Comparison of ENCODE assay signal across 8 cellular contexts in genomic region chr11:6481012-6481923, GRCh38. TPM values are rescaled to one million over a fixed set of nuclear protein-coding genes. Genes with fewer than 3 reads are reported as not detected.
DNase-seq lines count a peak whose midpoint lies in the region; ATAC-seq and TF ChIP-seq lines count a peak whose summit lies in the region.

A gene with protein sequence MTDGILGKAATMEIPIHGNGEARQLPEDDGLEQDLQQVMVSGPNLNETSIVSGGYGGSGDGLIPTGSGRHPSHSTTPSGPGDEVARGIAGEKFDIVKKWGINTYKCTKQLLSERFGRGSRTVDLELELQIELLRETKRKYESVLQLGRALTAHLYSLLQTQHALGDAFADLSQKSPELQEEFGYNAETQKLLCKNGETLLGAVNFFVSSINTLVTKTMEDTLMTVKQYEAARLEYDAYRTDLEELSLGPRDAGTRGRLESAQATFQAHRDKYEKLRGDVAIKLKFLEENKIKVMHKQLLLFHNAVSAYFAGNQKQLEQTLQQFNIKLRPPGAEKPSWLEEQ (minus strand): TSS chr11:6481331. CDS start chr11:6480421, 910 bp downstream.
TIMM10B (plus strand) TSS chr11:6481501; CDS start chr11:6481517, 16 bp downstream.

- H3K4me3 Mint-ChIP-seq in T-helper 2 cell treated with Interferon-gamma antibody and Interleukin-4, amounts not matched to agents 5 μg/mL and 100 μg/mL, for 36 hours = peak within 1 kb of the TSS; percentile 94

- intact Hi-C loops in ascending aorta (cut with DNase I) (loop anchor here (1.0 to 2.0 kb wide), 3 partner anchors 62 to 246 kb away; partner anchors contain the start of genes APBB1, FHIP1B and SMPD1), right cardiac atrium (cut with DNase I) (no loop called here), uterus (cut with DNase I; ENCODE audit: low total_unique reads) (no loop called here)

- under 1% methylated on average over 66 of the region's 66 CpGs for WGBS in right cardiac atrium

- H3K4me1 ChIP-seq in ascending aorta = peaks cover 7 to 27% of the 10 kb centered on the region in 2 donors
- H3K4me1 ChIP-seq in right cardiac atrium (ENCODE audit: control insufficient read depth, insufficient read depth, low read length) = peaks cover 2% of the 10 kb centered on the region
- peaks cover 6% of the 10 kb centered on the region in 2 donors for H3K4me1 ChIP-seq in uterus

- H3K9me3 Mint-ChIP-seq in T-helper 2 cell treated with Interferon-gamma antibody and Interleukin-4, amounts not matched to agents 5 μg/mL and 100 μg/mL, for 36 hours = no peaks in the 10 kb centered on the region

- H3K27ac Mint-ChIP-seq in T-helper 2 cell treated with Interferon-gamma antibody and Interleukin-4, amounts not matched to agents 5 μg/mL and 100 μg/mL, for 36 hours = peak within 1 kb of the TSS; percentile 97

- peaks cover 29% of the 10 kb centered on the region for H3K36me3 Mint-ChIP-seq in T-helper 2 cell treated with Interferon-gamma antibody and Interleukin-4, amounts not matched to agents 5 μg/mL and 100 μg/mL, for 36 hours (ENCODE audit: low read depth)

- H3K27me3 Mint-ChIP-seq in T-helper 2 cell treated with Interferon-gamma antibody and Interleukin-4, amounts not matched to agents 5 μg/mL and 100 μg/mL, for 36 hours (ENCODE audit: low read depth) = no peaks in the 10 kb centered on the region

- H3K9me3 ChIP-seq in ascending aorta (no peaks in the 10 kb centered on the region), right cardiac atrium (ENCODE audit: control insufficient read depth, low read length) (no peaks in the 10 kb centered on the region), uterus (no peaks in the 10 kb centered on the region)

- H3K27me3 ChIP-seq in ascending aorta (no peaks in the 10 kb centered on the region), right cardiac atrium (ENCODE audit: control insufficient read depth, insufficient read depth) (no peaks in the 10 kb centered on the region), uterus (no peaks in the 10 kb centered on the region)

- ATAC-seq in GM18502 (IDR thresholded peaks at IDR 0.05; ENCODE audit: poor library complexity, unreplicated experiment) (peak; percentile 99), HG02970 (IDR thresholded peaks at IDR 0.05; ENCODE audit: low FRiP score, unreplicated experiment) (peak; percentile 100), right cardiac atrium (peak; percentile 97 to 98)

- peaks cover 34% of the 10 kb centered on the region for H3K4me1 Mint-ChIP-seq in T-helper 2 cell treated with Interferon-gamma antibody and Interleukin-4, amounts not matched to agents 5 μg/mL and 100 μg/mL, for 36 hours (ENCODE audit: low read depth)

- TF ChIP-seq POLR2A in uterus (IDR thresholded peaks at IDR 0.05) = peak; percentile 84 to 88

- DNase-seq in NCI-H1930 (lab: John Stamatoyannopoulos, UW) (peak; percentile 96), ascending aorta (ENCODE audit: low spot score in 2 of 2) (peak; percentile 96 to 99), right cardiac atrium (peak; percentile 99 to 100 (median 99)), pulmonary artery endothelial cell (ENCODE audit: low read depth, low spot score) (peak; percentile 95), uterus (peak; percentile 98 to 99)
- peak; percentile 98 for DNase-seq in T-helper 2 cell treated with Interferon-gamma antibody and Interleukin-4, amounts not matched to agents 5 μg/mL and 100 μg/mL, for 36 hours (ENCODE audit: low spot score)

- TF ChIP-seq CTCF in ascending aorta (IDR thresholded peaks at IDR 0.05) (no peak), uterus (IDR thresholded peaks at IDR 0.05) (no peak)

- H3K4me3 ChIP-seq in ascending aorta = peak within 1 kb of the TSS; percentile 92 to 94
- H3K4me3 ChIP-seq in right cardiac atrium (ENCODE audit: low read length) = peak within 1 kb of the TSS; percentile 92
- peak within 1 kb of the TSS; percentile 84 to 92 for H3K4me3 ChIP-seq in uterus

- H3K36me3 ChIP-seq in ascending aorta = peaks cover 26 to 66% of the 10 kb centered on the region in 2 donors
- no peaks in the 10 kb centered on the region for H3K36me3 ChIP-seq in uterus

- peak within 1 kb of the TSS; percentile 95 for H3K27ac ChIP-seq in ascending aorta
- H3K27ac ChIP-seq in right cardiac atrium (ENCODE audit: low read length) = peak within 1 kb of the TSS; percentile 92
- H3K27ac ChIP-seq in uterus = peak within 1 kb of the TSS; percentile 93 to 94

RNA-seq across cellular contexts. Expression of the first gene that starts in this region (rescaled TPM):
- total RNA-seq in ascending aorta (87.8 TPM), right cardiac atrium (10 to 100 TPM; 21.4 to 30.0 (median 23.8) TPM), pulmonary artery endothelial cell (53.2 and 64.8 TPM in 2 replicates), uterus (10 to 100 TPM; 34.4 to 58.5 (median 51.8) TPM)
- polyA plus RNA-seq in right cardiac atrium = 21.6 TPM

RNA-seq across cellular contexts. Expression of gene TIMM10B, which starts in this region (rescaled TPM):
- total RNA-seq in ascending aorta = 19.2 TPM
- 10 to 100 TPM; 21.5 to 28.9 (median 26.0) TPM for total RNA-seq in right cardiac atrium
- 18.8 TPM for polyA plus RNA-seq in right cardiac atrium
- total RNA-seq in pulmonary artery endothelial cell = 23.4 and 27.9 TPM in 2 replicates
- total RNA-seq in uterus = 10 to 100 TPM in 3 of 4 donors, 1 to 10 TPM in 1; 7.9 to 40.7 (median 28.4) TPM

Comparison
In these comparisons a context has a peak if more than half of its experiments do, and no peak if none do; other contexts are left out.
1. Peak in every context shown above with its lines: DNase-seq, ATAC-seq, H3K4me3 ChIP-seq and H3K27ac ChIP-seq.